6 cellular contexts compared by ENCODE assay signal in genomic region chr22:49458708-49459099, GRCh38.
"Had no signal": no experiment of that assay in that cellular context is flagged by ENCODE, and none has a peak within 500 bp of the region (broad histone marks: within the 10 kb centered on the region; RNA-seq: fewer than 3 reads in every experiment).

No MANE protein-coding gene starts in this region.

- FAIRE-seq: H54 had no signal

- H2AFZ ChIP-seq: GM23248 had no signal

- H3K4me3 ChIP-seq: GM23248 had no signal

- DNase-seq: GM23248, GOT3, H9, HCEC 1CT, KBM-7 had no signal

- H3K9ac ChIP-seq: GM23248 had no signal

- H3K27ac ChIP-seq: GM23248 had no signal
